10 cellular contexts compared by ENCODE assay signal in genomic region chr2:233060500-233061006, GRCh38. TPM values are rescaled to one million over a fixed set of nuclear protein-coding genes. Genes with fewer than 3 reads are reported as not detected.
DNase-seq lines count a peak whose midpoint lies in the region; ATAC-seq and TF ChIP-seq lines count a peak whose summit lies in the region.
"Had no signal": no experiment of that assay in that cellular context is flagged by ENCODE, and none has a peak within 500 bp of the region (broad histone marks: within the 10 kb centered on the region; RNA-seq: fewer than 3 reads in every experiment).

No MANE protein-coding gene starts in this region.

- peak overlapping the region; percentile 45 for H3K9ac ChIP-seq in mucosa of stomach (ENCODE audit: low read length)

- H3K27me3 ChIP-seq in mucosa of stomach (ENCODE audit: control insufficient read depth, insufficient read depth, low read length) (no peaks in the 10 kb centered on the region), foreskin keratinocyte (no peaks in the 10 kb centered on the region)

- WGBS in urinary bladder = 82% methylated on average over 13 of the region's 13 CpGs

- ATAC-seq in foreskin keratinocyte = no peak

- no peak overlapping the region for H3K4me3 ChIP-seq in mucosa of stomach (ENCODE audit: low read length)
- H3K4me3 ChIP-seq in urinary bladder (ENCODE audit: low read depth, low read length) = peak overlapping the region; percentile 36

- CTCF ChIA-PET in MCF 10A (lab: Yijun Ruan, JAX) = interaction anchor here (0.6 to 0.7 kb wide), 3 partner anchors 23 to 341 kb away, joined by 3 read pairs; no protein-coding TSS in a partner anchor

- H3K4me1 ChIP-seq in mucosa of stomach (ENCODE audit: control insufficient read depth, insufficient read depth, low read length) (peaks cover 39% of the 10 kb centered on the region), urinary bladder (ENCODE audit: insufficient read depth) (no peaks in the 10 kb centered on the region), foreskin keratinocyte (no peaks in the 10 kb centered on the region)

- no peaks in the 10 kb centered on the region for H3K36me3 ChIP-seq in mucosa of stomach (ENCODE audit: control insufficient read depth, insufficient read depth, low read length)
- H3K36me3 ChIP-seq in urinary bladder (ENCODE audit: insufficient read depth) = no peaks in the 10 kb centered on the region

- H3K27ac Mint-ChIP-seq in activated naive CD4-positive, alpha-beta T cell treated with anti-CD3 and anti-CD28 coated beads, Interleukin-2, amount 50 U/mL, for 24 hours = peak overlapping the region; percentile 95
- H3K27ac Mint-ChIP-seq in activated naive CD8-positive, alpha-beta T cell = peak overlapping the region; percentile 98
- H3K27ac Mint-ChIP-seq in MCF 10A (ENCODE audit: low read depth, unreplicated experiment) = no peak overlapping the region

- peak overlapping the region; percentile 94 for H3K4me3 Mint-ChIP-seq in activated naive CD4-positive, alpha-beta T cell treated with anti-CD3 and anti-CD28 coated beads, Interleukin-2, amount 50 U/mL, for 24 hours
- peak overlapping the region; percentile 96 for H3K4me3 Mint-ChIP-seq in activated naive CD8-positive, alpha-beta T cell
- H3K4me3 Mint-ChIP-seq in MCF 10A (ENCODE audit: unreplicated experiment) = no peak overlapping the region

- H3K9me3 ChIP-seq in mucosa of stomach (ENCODE audit: control insufficient read depth, low read length) = no peaks in the 10 kb centered on the region

- intact Hi-C loops in MCF 10A (cut with micrococcal nuclease) = no loop called here

- H3K9me3 Mint-ChIP-seq in activated naive CD4-positive, alpha-beta T cell treated with anti-CD3 and anti-CD28 coated beads, Interleukin-2, amount 50 U/mL, for 24 hours = no peaks in the 10 kb centered on the region
- no peaks in the 10 kb centered on the region for H3K9me3 Mint-ChIP-seq in activated naive CD8-positive, alpha-beta T cell (ENCODE audit: low read depth)
- no peaks in the 10 kb centered on the region for H3K9me3 Mint-ChIP-seq in MCF 10A (ENCODE audit: unreplicated experiment)

- H3K27ac ChIP-seq in urinary bladder (ENCODE audit: low read depth) (peak overlapping the region; percentile 44), foreskin keratinocyte (no peak overlapping the region)

- DNase-seq in activated naive CD4-positive, alpha-beta T cell treated with Interleukin-2 at 50 U/mL for 16 hours = no peak
- no peak for DNase-seq in foreskin keratinocyte
- DNase-seq in NCI-H82 (lab: John Stamatoyannopoulos, UW) = no peak
- DNase-seq in MCF 10A (ENCODE audit: unreplicated experiment) = no peak

- peaks cover 3% of the 10 kb centered on the region for H3K36me3 Mint-ChIP-seq in activated naive CD4-positive, alpha-beta T cell treated with anti-CD3 and anti-CD28 coated beads, Interleukin-2, amount 50 U/mL, for 24 hours
- no peaks in the 10 kb centered on the region for H3K36me3 Mint-ChIP-seq in activated naive CD8-positive, alpha-beta T cell
- H3K36me3 Mint-ChIP-seq in MCF 10A (ENCODE audit: insufficient read depth, unreplicated experiment) = no peaks in the 10 kb centered on the region

- POLR2A ChIA-PET in MCF 10A (lab: Yijun Ruan, JAX) = interaction anchor here (0.5 to 1.2 kb wide), 3 partner anchors 13 to 755 kb away, joined by 3 to 4 read pairs (median 3); no protein-coding TSS in a partner anchor

- no TSS peak for BruUV-seq in MCF 10A (replicated peaks; lab: Mats Ljungman, UMichigan)

- peaks cover 52% of the 10 kb centered on the region for H3K4me1 Mint-ChIP-seq in activated naive CD4-positive, alpha-beta T cell treated with anti-CD3 and anti-CD28 coated beads, Interleukin-2, amount 50 U/mL, for 24 hours
- H3K4me1 Mint-ChIP-seq in activated naive CD8-positive, alpha-beta T cell (ENCODE audit: low read depth) = peaks cover 47% of the 10 kb centered on the region
- no peaks in the 10 kb centered on the region for H3K4me1 Mint-ChIP-seq in MCF 10A (ENCODE audit: insufficient read depth, unreplicated experiment)

- H3K27me3 Mint-ChIP-seq in activated naive CD4-positive, alpha-beta T cell treated with anti-CD3 and anti-CD28 coated beads, Interleukin-2, amount 50 U/mL, for 24 hours = no peaks in the 10 kb centered on the region
- H3K27me3 Mint-ChIP-seq in activated naive CD8-positive, alpha-beta T cell = no peaks in the 10 kb centered on the region
- H3K27me3 Mint-ChIP-seq in MCF 10A (ENCODE audit: insufficient read depth, unreplicated experiment) = no peaks in the 10 kb centered on the region

- TF ChIP-seq CTCF in foreskin keratinocyte (conservative IDR thresholded peaks at IDR 0.05) (no peak), MCF 10A (IDR thresholded peaks at IDR 0.05; ENCODE audit: unreplicated experiment) (no peak)

RNA-seq across cellular contexts. Expression of gene INPP5D, which starts 0.4 kb away (rescaled TPM):
- 13.5 TPM for total RNA-seq in urinary bladder
- 8.4 TPM for polyA plus RNA-seq in urinary bladder
- 21.8 and 25.5 TPM in 2 replicates for total RNA-seq in foreskin keratinocyte
- polyA plus RNA-seq in foreskin keratinocyte = 14.5 and 15.2 TPM in 2 replicates
- 46.1 and 64.9 TPM in 2 replicates for total RNA-seq in MCF 10A (2022)

RNA-seq across cellular contexts. Expression of gene NEU2, which starts 28.1 kb away (rescaled TPM):
- total RNA-seq in urinary bladder = not detected
- not detected for polyA plus RNA-seq in urinary bladder
- total RNA-seq in foreskin keratinocyte = not detected in 2 replicates
- not detected in 2 replicates for polyA plus RNA-seq in foreskin keratinocyte
- not detected in 2 replicates for total RNA-seq in MCF 10A (2022)
- total RNA-seq: SK-MEL-5 had no signal
- polyA plus RNA-seq: BJ had no signal

RNA-seq across cellular contexts. Expression of gene NGEF, which starts 47.5 kb away (rescaled TPM):
- total RNA-seq in urinary bladder (4.1 TPM), foreskin keratinocyte (0.11 TPM in 1 of 2 replicates, not detected in the other), MCF 10A (2022) (2.7 and 7.4 TPM in 2 replicates)
- polyA plus RNA-seq in urinary bladder (4.2 TPM), foreskin keratinocyte (0.01 TPM in 1 of 2 replicates, not detected in the other)
- total RNA-seq: SK-MEL-5 had no signal
